In the genomic region with DNA sequence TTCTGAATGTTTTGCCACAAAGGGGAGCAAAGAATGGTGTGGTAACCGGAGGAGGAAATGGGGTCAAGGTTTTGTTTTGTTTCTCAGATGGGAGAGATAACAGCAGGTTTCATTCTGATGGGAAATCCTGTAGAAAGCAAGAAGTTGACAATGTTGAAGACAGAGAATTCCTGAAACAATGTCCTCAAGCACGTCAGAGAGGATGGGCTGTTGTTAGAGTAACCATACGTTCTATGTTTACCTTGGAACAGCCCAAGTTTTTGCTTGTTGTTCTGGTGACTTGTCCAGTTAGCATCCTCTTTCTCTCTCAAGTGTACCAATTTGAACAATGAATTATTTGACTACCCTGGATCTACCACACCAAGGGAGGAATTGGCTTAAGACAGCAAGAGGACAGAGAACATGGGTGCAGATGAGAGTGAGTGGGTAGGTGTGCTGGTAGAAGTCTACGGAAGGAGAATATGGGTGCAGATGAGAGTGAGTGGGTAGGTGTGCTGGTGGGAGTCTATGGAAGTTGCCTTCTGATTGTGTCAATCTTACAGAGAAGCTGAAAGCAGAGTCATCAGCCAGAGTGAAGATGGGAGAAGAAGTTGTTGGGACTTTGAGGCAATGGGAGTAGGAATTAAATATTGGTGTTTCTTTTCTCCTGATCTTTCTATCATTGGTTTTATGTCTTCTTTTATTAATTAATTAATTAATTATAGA, we compare ENCODE assay signal across 25 cellular contexts.
"Had no signal": no experiment of that assay in that cellular context is flagged by ENCODE, and none has a peak within 500 bp of the region (broad histone marks: within the 10 kb centered on the region; RNA-seq: fewer than 3 reads in every experiment).

No MANE protein-coding gene starts in this region.

- H3K9me3 ChIP-seq: gastroesophageal sphincter, left ventricle myocardium inferior, lower lobe of right lung, pancreas, psoas muscle, tibial artery, upper lobe of left lung, uterus had no signal

- ATAC-seq: esophagus mucosa; gastroesophageal sphincter; left cardiac atrium; lower lobe of right lung; pancreas; psoas muscle; stimulated activated effector memory CD8-positive, alpha-beta T cell treated with anti-CD3 and anti-CD28 coated beads, Interleukin-12 subunit alpha, Interleukin-12 subunit beta, amount 100 ng/mL, for 72 hours; stimulated activated naive CD8-positive, alpha-beta T cell treated with anti-CD3 and anti-CD28 coated beads, Interleukin-15, Interleukin-2, amounts not matched to agents 100 U/mL and 50 U/mL, for 24 hours had no signal

- H3K27ac ChIP-seq: coronary artery, dorsolateral prefrontal cortex, gastroesophageal sphincter, left ventricle myocardium inferior, lower lobe of right lung, pancreas, psoas muscle, tibial artery, upper lobe of left lung, uterus had no signal

- DNase-seq: cerebellar nuclear complex; dorsolateral prefrontal cortex; effector CD8-positive, alpha-beta T cell; foreskin fibroblast; immature natural killer cell; kidney; left cardiac atrium; left ventricle myocardium inferior; lower lobe of right lung; mesendoderm; naive B cell; occipital lobe; pancreas; psoas muscle; stimulated activated CD4-positive, alpha-beta T cell treated with anti-CD3 and anti-CD28 coated beads, Interleukin-4, amount 100 ng/mL, for 1 hour; stimulated activated CD8-positive, alpha-beta memory T cell treated with anti-CD3 and anti-CD28 coated beads, Interleukin-4, amount 100 ng/mL, for 48 hours; stimulated activated naive CD8-positive, alpha-beta T cell treated with anti-CD3 and anti-CD28 coated beads, Interleukin-15, Interleukin-2, amounts not matched to agents 100 U/mL and 50 U/mL, for 24 hours; tibial artery; upper lobe of left lung; uterus had no signal

- H3K27me3 ChIP-seq: dorsolateral prefrontal cortex, pancreas, tibial artery, upper lobe of left lung, uterus had no signal

- H3K4me1 ChIP-seq: psoas muscle, uterus had no signal

- H3K4me2 ChIP-seq: smooth muscle cell had no signal

- H3K4me3 ChIP-seq: coronary artery, dorsolateral prefrontal cortex, gastroesophageal sphincter, left ventricle myocardium inferior, lower lobe of right lung, pancreas, psoas muscle, smooth muscle cell, tibial artery, upper lobe of left lung, uterus had no signal

- H3K36me3 ChIP-seq: gastroesophageal sphincter, left ventricle myocardium inferior, lower lobe of right lung, pancreas, tibial artery, upper lobe of left lung, uterus had no signal
